ENCODE assay signal across 8 cellular contexts in the genomic region with DNA sequence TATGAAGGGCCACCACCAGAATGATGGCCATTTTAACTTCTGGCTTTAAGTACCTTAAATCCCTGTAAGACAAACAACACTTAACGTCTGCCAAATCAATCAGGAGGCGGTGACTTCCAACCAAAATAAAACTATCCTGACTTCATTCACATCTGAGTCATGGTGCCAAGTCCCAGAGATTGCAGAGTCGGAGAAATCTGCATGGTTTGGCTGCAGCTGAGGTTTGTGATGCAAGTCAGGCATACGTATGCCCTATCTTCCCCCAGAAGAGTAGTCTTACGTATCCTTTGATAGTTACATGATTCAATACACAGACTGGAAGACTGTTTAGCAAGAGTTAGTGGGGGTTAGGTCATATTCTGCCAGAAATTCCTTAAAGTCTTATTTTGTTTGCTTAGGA. TPM values are rescaled to one million over a fixed set of nuclear protein-coding genes. Genes with fewer than 3 reads are reported as not detected.
A peak's percentile ranks its signal among the peaks of the same experiment; 100 is the strongest.
DNase-seq lines count a peak whose midpoint lies in the region; FAIRE-seq and TF ChIP-seq lines count a peak whose summit lies in the region.

No MANE protein-coding gene starts in this region.

- H3K27me3 ChIP-seq in keratinocyte (ENCODE audit: control insufficient read depth, extremely low read depth, insufficient read depth, low read length) = peaks cover 13% of the 10 kb centered on the region

- no peak overlapping the region for H3K4me3 ChIP-seq in keratinocyte (ENCODE audit: control insufficient read depth in 2 of 3, extremely low read depth in 1 of 3, insufficient read depth in 2 of 3, low read depth in 1 of 3, low read length in 3 of 3)

- peak overlapping the region; percentile 86 for H3K4me2 ChIP-seq in keratinocyte (ENCODE audit: control insufficient read depth, extremely low read depth, insufficient read depth, low read depth, low read length)

- no peaks in the 10 kb centered on the region for H3K9me1 ChIP-seq in keratinocyte (ENCODE audit: control insufficient read depth, extremely low read depth, insufficient read depth, low read length)

- no peaks in the 10 kb centered on the region for H3K9me3 ChIP-seq in keratinocyte (ENCODE audit: control insufficient read depth, low read depth, low read length)

- FAIRE-seq in keratinocyte (lab: Jason Lieb, UNC) = no peak
- no peak for FAIRE-seq in urothelium cell line (lab: Jason Lieb, UNC)

- TF ChIP-seq CTCF in keratinocyte (optimal IDR thresholded peaks at IDR 0.05 in 1 of 3, IDR thresholded peaks at IDR 0.05 in 1 of 3, conservative IDR thresholded peaks at IDR 0.05 in 1 of 3; ENCODE audit: extremely low read depth in 1 of 3, insufficient read depth in 2 of 3, low read length in 3 of 3) = no peak

- H2AFZ ChIP-seq in keratinocyte (ENCODE audit: control insufficient read depth, low read length) = no peak overlapping the region

- peaks cover 20% of the 10 kb centered on the region for H3K4me1 ChIP-seq in keratinocyte (ENCODE audit: control insufficient read depth, extremely low read depth, insufficient read depth, low read length)

- H3K79me2 ChIP-seq in keratinocyte (ENCODE audit: control insufficient read depth, insufficient read depth, low read length) = no peaks in the 10 kb centered on the region

- H3K27ac ChIP-seq in angular gyrus (ENCODE audit: low read depth, low read length) (peak overlapping the region; percentile 45), keratinocyte (ENCODE audit: control insufficient read depth, insufficient read depth, low read length) (no peak overlapping the region), temporal lobe (ENCODE audit: low read depth, low read length) (peak overlapping the region; percentile 77)

- H3K36me3 ChIP-seq in keratinocyte (ENCODE audit: control insufficient read depth in 2 of 2, extremely low read depth in 1 of 2, insufficient read depth in 2 of 2, low read length in 2 of 2) = no peaks in the 10 kb centered on the region

- DNase-seq in NCI-H345 (lab: John Stamatoyannopoulos, UW) = peak; percentile 7
- no peak for DNase-seq in NCI-H345 treated with DMSO at 0.1 percent for 48 hours (lab: John Stamatoyannopoulos, UW; ENCODE audit: unreplicated experiment)
- DNase-seq in keratinocyte (ENCODE audit: low read depth, low spot score) = no peak
- no peak for DNase-seq in NCI-H748 (lab: John Stamatoyannopoulos, UW; ENCODE audit: unreplicated experiment)
- no peak for DNase-seq in stimulated activated CD4-positive, alpha-beta T cell treated with anti-CD3 and anti-CD28 coated beads, Interleukin-1b, Interleukin-23, amount 100 ng/mL, for 48 hours
- no peak for DNase-seq in urothelium cell line (ENCODE audit: low spot score)

- H3K9ac ChIP-seq in keratinocyte (ENCODE audit: control insufficient read depth, extremely low read depth, insufficient read depth, low read length) = no peak overlapping the region

- H4K20me1 ChIP-seq in keratinocyte (ENCODE audit: control insufficient read depth, extremely low read depth, insufficient read depth, low read length) = no peaks in the 10 kb centered on the region

- dilution Hi-C loops in keratinocyte (cut with MboI; ENCODE audit: extremely low pct_ligation_motif_present, low sequenced_read_pairs) = no loop called here

RNA-seq across cellular contexts. Expression of gene GAB2, which starts 1.7 kb away (rescaled TPM):
- polyA plus RNA-seq in keratinocyte = 0.36 to 1.2 TPM (median 0.68 TPM) in 3 replicates
- 2.2 TPM for polyA plus RNA-seq in keratinocyte (2011; ENCODE audit: low read depth)
- 0.94 and 1.3 TPM in 2 replicates for polyA plus RNA-seq in keratinocyte (2011; cell fraction: cytosol; rRNA removed)
- 2.8 TPM in 2 replicates for polyA plus RNA-seq in keratinocyte (2011; cell fraction: nucleus; rRNA removed)
- 0.40 and 5.0 TPM in 2 replicates for polyA plus RNA-seq in keratinocyte (2012; ENCODE audit: low replicate concordance)
- polyA minus RNA-seq in keratinocyte = 0.74 to 3.8 TPM (median 3.7 TPM) in 3 replicates
- polyA minus RNA-seq in keratinocyte (2011; cell fraction: cytosol; rRNA and poly(A)+ RNA removed) = 1.7 TPM
- polyA minus RNA-seq in keratinocyte (2011; cell fraction: nucleus; rRNA and poly(A)+ RNA removed) = 1.8 and 2.6 TPM in 2 replicates
- 19.9 TPM for total RNA-seq in temporal lobe
